ENCODE assay signal across 9 cellular contexts in the genomic region with DNA sequence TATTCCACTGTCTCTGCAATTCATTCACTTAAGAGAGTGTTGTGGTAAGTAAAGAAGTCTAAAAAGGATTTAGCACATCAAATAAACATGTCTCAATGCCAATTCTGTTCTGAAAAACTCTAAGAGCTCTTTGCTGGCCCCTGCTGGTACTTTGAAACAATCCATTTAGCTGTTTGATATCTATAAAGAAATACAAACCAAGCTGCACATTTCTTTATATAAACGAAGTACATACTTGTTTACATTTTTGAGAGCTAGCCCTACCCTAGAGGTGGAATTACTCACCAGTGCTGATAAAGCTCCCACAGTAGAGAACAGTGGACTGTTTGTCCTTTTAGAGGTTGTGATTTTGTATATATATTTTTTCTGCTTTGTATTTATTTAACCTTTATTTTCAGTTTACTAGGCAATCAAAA.
DNase-seq lines count a peak whose midpoint lies in the region; ATAC-seq and TF ChIP-seq lines count a peak whose summit lies in the region.
"Had no signal": no experiment of that assay in that cellular context is flagged by ENCODE, and none has a peak within 500 bp of the region (broad histone marks: within the 10 kb centered on the region; RNA-seq: fewer than 3 reads in every experiment).

No MANE protein-coding gene starts in this region.

- no peaks in the 10 kb centered on the region for H3K9me3 Mint-ChIP-seq in CD4-positive, alpha-beta T cell

- H3K4me3 ChIP-seq in HEK293 (ENCODE audit: low read depth, low read length) (no peak overlapping the region), esophagus muscularis mucosa (no peak overlapping the region), parathyroid adenoma (ENCODE audit: low read depth, low read length) (no peak overlapping the region)
- no peak overlapping the region for H3K4me3 ChIP-seq in effector memory CD4-positive, alpha-beta T cell (ENCODE audit: insufficient read depth, low read depth, low read length, poor library complexity, severe bottlenecking)

- no peak for TF ChIP-seq EP300 in esophagus muscularis mucosa (IDR thresholded peaks at IDR 0.05)

- H3K27me3 Mint-ChIP-seq in CD4-positive, alpha-beta T cell = no peaks in the 10 kb centered on the region

- 0% methylated on average over 1 of the region's 1 CpG for WGBS in esophagus muscularis mucosa

- POLR2A ChIA-PET in CD4-positive, alpha-beta T cell (lab: Charles Lee) = interaction anchor here (0.7 kb wide), 1 partner anchor 71 kb away, joined by 3 read pairs; no protein-coding TSS in a partner anchor
- POLR2A ChIA-PET in HEK293 (lab: Yijun Ruan, JAX) = no interaction called here

- H3K4me1 ChIP-seq in HEK293 (ENCODE audit: control insufficient read depth, insufficient read depth, low read length) = peaks cover 10% of the 10 kb centered on the region
- H3K4me1 ChIP-seq in esophagus muscularis mucosa = peaks cover 0 to 31% (median 20%) of the 10 kb centered on the region in 4 donors
- H3K4me1 ChIP-seq in parathyroid adenoma = no peaks in the 10 kb centered on the region
- no peaks in the 10 kb centered on the region for H3K4me1 ChIP-seq in effector memory CD4-positive, alpha-beta T cell (ENCODE audit: control insufficient read depth, insufficient read depth, low read length, poor library complexity, severe bottlenecking)

- H3K27ac ChIP-seq in CD4-positive, alpha-beta T cell (ENCODE audit: low read depth, low read length) = no peak overlapping the region
- H3K27ac ChIP-seq in HEK293 (ENCODE audit: extremely low read depth, low read depth, low read length) (no peak overlapping the region), esophagus muscularis mucosa (replicated peaks in 1 of 4) (no peak overlapping the region), parathyroid adenoma (no peak overlapping the region)
- no peak overlapping the region for H3K27ac ChIP-seq in effector memory CD4-positive, alpha-beta T cell (ENCODE audit: insufficient read depth, low read length, poor library complexity, severe bottlenecking)
- H3K27ac ChIP-seq: neutrophil had no signal

- H3K4me1 Mint-ChIP-seq in CD4-positive, alpha-beta T cell (ENCODE audit: low read depth) = no peaks in the 10 kb centered on the region

- H3K9ac ChIP-seq in parathyroid adenoma = no peak overlapping the region

- TF ChIP-seq CTCF in CD4-positive, alpha-beta T cell (IDR thresholded peaks at IDR 0.05) = peak; percentile 67
- no peak for TF ChIP-seq CTCF in HEK293 (tag by site-specific recombination; IDR thresholded peaks at IDR 0.05)
- peak; percentile 47 to 70 (median 52) for TF ChIP-seq CTCF in esophagus muscularis mucosa (IDR thresholded peaks at IDR 0.05)
- peak; percentile 43 for TF ChIP-seq CTCF in parathyroid adenoma (IDR thresholded peaks at IDR 0.05)

- H3K4me2 ChIP-seq in parathyroid adenoma (ENCODE audit: low read length) = no peak overlapping the region

- CTCF ChIA-PET in CD4-positive, alpha-beta T cell (lab: Charles Lee) = interaction anchor here (1.0 kb wide), 1 partner anchor 37 kb away, joined by 3 read pairs; no protein-coding TSS in a partner anchor
- CTCF ChIA-PET in HEK293 (lab: Yijun Ruan, JAX) = interaction anchor here (0.6 to 2.3 kb wide), 10 partner anchors 10 to 270 kb away, joined by 3 to 18 read pairs (median 4); no protein-coding TSS in a partner anchor

- no peak overlapping the region for H3K27ac Mint-ChIP-seq in CD4-positive, alpha-beta T cell

- H3K4me3 Mint-ChIP-seq in CD4-positive, alpha-beta T cell = no peak overlapping the region

- no peak for TF ChIP-seq POLR2A in esophagus muscularis mucosa (IDR thresholded peaks at IDR 0.05; ENCODE audit: low read depth)

- intact Hi-C loops in CD4-positive, alpha-beta T cell (cut with DNase I, micrococcal nuclease) = no loop called here
- intact Hi-C loops in esophagus muscularis mucosa (cut with DNase I) = no loop called here

- no peaks in the 10 kb centered on the region for H3K27me3 ChIP-seq in CD4-positive, alpha-beta T cell (ENCODE audit: control insufficient read depth, insufficient read depth, low read length)
- H3K27me3 ChIP-seq in esophagus muscularis mucosa (no peaks in the 10 kb centered on the region), parathyroid adenoma (ENCODE audit: control insufficient read depth, insufficient read depth, low read length) (no peaks in the 10 kb centered on the region)
- no peaks in the 10 kb centered on the region for H3K27me3 ChIP-seq in effector memory CD4-positive, alpha-beta T cell (replicated peaks; ENCODE audit: control insufficient read depth, insufficient read depth, low read length, poor library complexity, severe bottlenecking)
- H3K27me3 ChIP-seq: neutrophil had no signal

- H2AFZ ChIP-seq in parathyroid adenoma = no peak overlapping the region

- no peaks in the 10 kb centered on the region for H3K79me2 ChIP-seq in parathyroid adenoma

- H3K36me3 Mint-ChIP-seq in CD4-positive, alpha-beta T cell (ENCODE audit: low read depth) = no peaks in the 10 kb centered on the region

- H3K36me3 ChIP-seq in HEK293 (ENCODE audit: control insufficient read depth in 2 of 2, insufficient read depth in 1 of 2, low read length in 2 of 2) = no peaks in the 10 kb centered on the region
- H3K36me3 ChIP-seq in esophagus muscularis mucosa = no peaks in the 10 kb centered on the region
- no peaks in the 10 kb centered on the region for H3K36me3 ChIP-seq in parathyroid adenoma (ENCODE audit: control insufficient read depth, insufficient read depth, low read length)
- H3K36me3 ChIP-seq in effector memory CD4-positive, alpha-beta T cell (ENCODE audit: control insufficient read depth, insufficient read depth, low read length) = no peaks in the 10 kb centered on the region

- DNase-seq in CD4-positive, alpha-beta T cell = no peak
- DNase-seq in RPMI7951 (ENCODE audit: low read depth) (peak; percentile 84), esophagus muscularis mucosa (ENCODE audit: extremely low spot score) (no peak)
- DNase-seq in effector memory CD4-positive, alpha-beta T cell = no peak

- no peak for ATAC-seq in CD4-positive, alpha-beta T cell (ENCODE audit: poor library complexity)
- ATAC-seq in HG03025 (IDR thresholded peaks at IDR 0.05; ENCODE audit: low FRiP score, unreplicated experiment) (no peak), HG03460 (IDR thresholded peaks at IDR 0.05; ENCODE audit: unreplicated experiment) (no peak)

- no peaks in the 10 kb centered on the region for H3K9me3 ChIP-seq in CD4-positive, alpha-beta T cell (ENCODE audit: control insufficient read depth, low read length)
- no peaks in the 10 kb centered on the region for H3K9me3 ChIP-seq in HEK293 (ENCODE audit: control insufficient read depth, insufficient read depth, low read depth, low read length)
- no peaks in the 10 kb centered on the region for H3K9me3 ChIP-seq in esophagus muscularis mucosa
- H3K9me3 ChIP-seq in parathyroid adenoma (ENCODE audit: control insufficient read depth, low read length) = no peaks in the 10 kb centered on the region
- H3K9me3 ChIP-seq in effector memory CD4-positive, alpha-beta T cell (ENCODE audit: control insufficient read depth, low read length) = no peaks in the 10 kb centered on the region
- H3K9me3 ChIP-seq: neutrophil had no signal

TF ChIP-seq in HEK293, 187 proteins besides CTCF, POLR2A, EP300 and RAD21 (continues in another document):
- no peak for TF ChIP-seq ZNF843 (tag by site-specific recombination; IDR thresholded peaks at IDR 0.05)
- TF ChIP-seq FEZF1 (tag by site-specific recombination; IDR thresholded peaks at IDR 0.05) = peak; percentile 65
- TF ChIP-seq ZNF324 (tag by site-specific recombination; IDR thresholded peaks at IDR 0.05) = no peak
- 0 out of 2 replicates have a peak, but pooled peaks have one; percentile 9 for TF ChIP-seq OSR2 (tag by site-specific recombination; IDR thresholded peaks at IDR 0.05)
- no peak for TF ChIP-seq ZXDB (tag by site-specific recombination; IDR thresholded peaks at IDR 0.05)
- no peak for TF ChIP-seq ZNF549 (tag by site-specific recombination; IDR thresholded peaks at IDR 0.05)
- TF ChIP-seq, protein P1, sequence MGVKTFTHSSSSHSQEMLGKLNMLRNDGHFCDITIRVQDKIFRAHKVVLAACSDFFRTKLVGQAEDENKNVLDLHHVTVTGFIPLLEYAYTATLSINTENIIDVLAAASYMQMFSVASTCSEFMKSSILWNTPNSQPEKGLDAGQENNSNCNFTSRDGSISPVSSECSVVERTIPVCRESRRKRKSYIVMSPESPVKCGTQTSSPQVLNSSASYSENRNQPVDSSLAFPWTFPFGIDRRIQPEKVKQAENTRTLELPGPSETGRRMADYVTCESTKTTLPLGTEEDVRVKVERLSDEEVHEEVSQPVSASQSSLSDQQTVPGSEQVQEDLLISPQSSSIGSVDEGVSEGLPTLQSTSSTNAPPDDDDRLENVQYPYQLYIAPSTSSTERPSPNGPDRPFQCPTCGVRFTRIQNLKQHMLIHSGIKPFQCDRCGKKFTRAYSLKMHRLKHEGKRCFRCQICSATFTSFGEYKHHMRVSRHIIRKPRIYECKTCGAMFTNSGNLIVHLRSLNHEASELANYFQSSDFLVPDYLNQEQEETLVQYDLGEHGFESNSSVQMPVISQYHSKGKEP (tag by site-specific recombination; IDR thresholded peaks at IDR 0.05) = peak; percentile 50; the same call in 1 of the 2 replicates
- TF ChIP-seq MZF1 (tag by site-specific recombination; IDR thresholded peaks at IDR 0.05; ENCODE audit: borderline replicate concordance) = no peak
- TF ChIP-seq, protein P2, sequence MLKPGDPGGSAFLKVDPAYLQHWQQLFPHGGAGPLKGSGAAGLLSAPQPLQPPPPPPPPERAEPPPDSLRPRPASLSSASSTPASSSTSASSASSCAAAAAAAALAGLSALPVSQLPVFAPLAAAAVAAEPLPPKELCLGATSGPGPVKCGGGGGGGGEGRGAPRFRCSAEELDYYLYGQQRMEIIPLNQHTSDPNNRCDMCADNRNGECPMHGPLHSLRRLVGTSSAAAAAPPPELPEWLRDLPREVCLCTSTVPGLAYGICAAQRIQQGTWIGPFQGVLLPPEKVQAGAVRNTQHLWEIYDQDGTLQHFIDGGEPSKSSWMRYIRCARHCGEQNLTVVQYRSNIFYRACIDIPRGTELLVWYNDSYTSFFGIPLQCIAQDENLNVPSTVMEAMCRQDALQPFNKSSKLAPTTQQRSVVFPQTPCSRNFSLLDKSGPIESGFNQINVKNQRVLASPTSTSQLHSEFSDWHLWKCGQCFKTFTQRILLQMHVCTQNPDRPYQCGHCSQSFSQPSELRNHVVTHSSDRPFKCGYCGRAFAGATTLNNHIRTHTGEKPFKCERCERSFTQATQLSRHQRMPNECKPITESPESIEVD (tag by site-specific recombination; IDR thresholded peaks at IDR 0.05) = peak; percentile 89
- TF ChIP-seq ZNF211 (tag by site-specific recombination; IDR thresholded peaks at IDR 0.05; ENCODE audit: low read depth) = no peak
